Comparison of ENCODE assay signal across 24 cellular contexts in genomic region chr6:11332463-11332862, GRCh38.
DNase-seq lines count a peak whose midpoint lies in the region; ATAC-seq and TF ChIP-seq lines count a peak whose summit lies in the region.
"Had no signal": no experiment of that assay in that cellular context is flagged by ENCODE, and none has a peak within 500 bp of the region (broad histone marks: within the 10 kb centered on the region; RNA-seq: fewer than 3 reads in every experiment).

No MANE protein-coding gene starts in this region.

- no peaks in the 10 kb centered on the region for H3K9me3 Mint-ChIP-seq in activated naive CD4-positive, alpha-beta T cell treated with anti-CD3 and anti-CD28 coated beads, Interleukin-2, amount 50 U/mL, for 24 hours
- no peaks in the 10 kb centered on the region for H3K9me3 Mint-ChIP-seq in activated naive CD4-positive, alpha-beta T cell treated with anti-CD3 and anti-CD28 coated beads for 36 hours
- H3K9me3 Mint-ChIP-seq in CD14-positive monocyte: peaks cover 0 to 2% (median 0%) of the 10 kb centered on the region in 7 donors
- no peaks in the 10 kb centered on the region for H3K9me3 Mint-ChIP-seq in activated T-helper 1 cell treated with anti-CD3 and anti-CD28 coated beads, Interleukin-12 subunit alpha, Interleukin-12 subunit beta, Interleukin-2, Interleukin-4 antibody, amounts not matched to agents 30 ng/mL and 10 ng/mL and 1 ng/mL, durations not matched to agents 14 hours and 24 hours and 36 hours
- peaks cover 0 to 1% (median 0%) of the 10 kb centered on the region in 9 donors for H3K9me3 Mint-ChIP-seq in naive thymus-derived CD8-positive, alpha-beta T cell
- H3K9me3 Mint-ChIP-seq: CD8-positive, alpha-beta memory T cell had no signal

- no peak for ATAC-seq in naive thymus-derived CD8-positive, alpha-beta T cell
- no peak for ATAC-seq in GM21576 (IDR thresholded peaks at IDR 0.05; ENCODE audit: unreplicated experiment)
- ATAC-seq: HCT116, Right ventricle myocardium inferior, SK-N-SH treated with all-trans-retinoic acid at 6 μM for 48 hours had no signal

- intact Hi-C loops in activated naive CD4-positive, alpha-beta T cell treated with anti-CD3 and anti-CD28 coated beads for 36 hours (cut with micrococcal nuclease): loop anchor here (5.0 kb wide), 1 partner anchor 55 kb away; no protein-coding TSS in a partner anchor
- intact Hi-C loops in CD14-positive monocyte (cut with micrococcal nuclease): no loop called here
- intact Hi-C loops in activated T-helper 1 cell treated with anti-CD3 and anti-CD28 coated beads, Interleukin-12 subunit alpha, Interleukin-12 subunit beta, Interleukin-2, Interleukin-4 antibody, amounts not matched to agents 30 ng/mL and 10 ng/mL and 1 ng/mL, durations not matched to agents 14 hours and 24 hours and 36 hours (cut with micrococcal nuclease): no loop called here

- H3K4me3 Mint-ChIP-seq in activated naive CD4-positive, alpha-beta T cell treated with anti-CD3 and anti-CD28 coated beads, Interleukin-2, amount 50 U/mL, for 24 hours: no peak overlapping the region
- no peak overlapping the region for H3K4me3 Mint-ChIP-seq in activated naive CD4-positive, alpha-beta T cell treated with anti-CD3 and anti-CD28 coated beads for 36 hours
- H3K4me3 Mint-ChIP-seq in CD14-positive monocyte: no peak overlapping the region
- no peak overlapping the region for H3K4me3 Mint-ChIP-seq in activated T-helper 1 cell treated with anti-CD3 and anti-CD28 coated beads, Interleukin-12 subunit alpha, Interleukin-12 subunit beta, Interleukin-2, Interleukin-4 antibody, amounts not matched to agents 30 ng/mL and 10 ng/mL and 1 ng/mL, durations not matched to agents 14 hours and 24 hours and 36 hours
- no peak overlapping the region for H3K4me3 Mint-ChIP-seq in naive thymus-derived CD8-positive, alpha-beta T cell
- H3K4me3 Mint-ChIP-seq: CD8-positive, alpha-beta memory T cell had no signal

- CTCF ChIA-PET in activated naive CD4-positive, alpha-beta T cell treated with anti-CD3 and anti-CD28 coated beads for 36 hours (lab: Charles Lee): interaction anchor here (0.6 to 1.7 kb wide), 3 partner anchors 10 to 726 kb away, joined by 3 to 6 read pairs (median 5); no protein-coding TSS in a partner anchor

- POLR2A ChIA-PET in naive thymus-derived CD8-positive, alpha-beta T cell (lab: Charles Lee): no interaction called here

- no peaks in the 10 kb centered on the region for H3K27me3 Mint-ChIP-seq in activated naive CD4-positive, alpha-beta T cell treated with anti-CD3 and anti-CD28 coated beads, Interleukin-2, amount 50 U/mL, for 24 hours
- H3K27me3 Mint-ChIP-seq in activated naive CD4-positive, alpha-beta T cell treated with anti-CD3 and anti-CD28 coated beads for 36 hours (ENCODE audit: low read depth): no peaks in the 10 kb centered on the region
- peaks cover 0 to 2% (median 1%) of the 10 kb centered on the region in 3 donors for H3K27me3 Mint-ChIP-seq in CD14-positive monocyte (ENCODE audit: low read depth in 3 of 3)
- no peaks in the 10 kb centered on the region for H3K27me3 Mint-ChIP-seq in activated T-helper 1 cell treated with anti-CD3 and anti-CD28 coated beads, Interleukin-12 subunit alpha, Interleukin-12 subunit beta, Interleukin-2, Interleukin-4 antibody, amounts not matched to agents 30 ng/mL and 10 ng/mL and 1 ng/mL, durations not matched to agents 14 hours and 24 hours and 36 hours (ENCODE audit: insufficient read depth)
- no peaks in the 10 kb centered on the region for H3K27me3 Mint-ChIP-seq in naive thymus-derived CD8-positive, alpha-beta T cell
- H3K27me3 Mint-ChIP-seq: CD8-positive, alpha-beta memory T cell had no signal

- H3K27ac Mint-ChIP-seq in activated naive CD4-positive, alpha-beta T cell treated with anti-CD3 and anti-CD28 coated beads, Interleukin-2, amount 50 U/mL, for 24 hours: peak overlapping the region; percentile 8
- no peak overlapping the region for H3K27ac Mint-ChIP-seq in activated naive CD4-positive, alpha-beta T cell treated with anti-CD3 and anti-CD28 coated beads for 36 hours
- peak overlapping the region in 4 of 7 donors; percentile 20 to 55 (median 34) for H3K27ac Mint-ChIP-seq in CD14-positive monocyte
- peak overlapping the region; percentile 56 for H3K27ac Mint-ChIP-seq in activated T-helper 1 cell treated with anti-CD3 and anti-CD28 coated beads, Interleukin-12 subunit alpha, Interleukin-12 subunit beta, Interleukin-2, Interleukin-4 antibody, amounts not matched to agents 30 ng/mL and 10 ng/mL and 1 ng/mL, durations not matched to agents 14 hours and 24 hours and 36 hours
- H3K27ac Mint-ChIP-seq in naive thymus-derived CD8-positive, alpha-beta T cell: peak overlapping the region in 6 of 10 donors; percentile 12 to 80 (median 22)

- DNase-seq in activated naive CD4-positive, alpha-beta T cell treated with anti-CD3 and anti-CD28 coated beads for 36 hours: no peak
- DNase-seq in CD14-positive monocyte (ENCODE audit: low spot score): no peak
- no peak for DNase-seq in activated T-helper 1 cell treated with anti-CD3 and anti-CD28 coated beads, Interleukin-12 subunit alpha, Interleukin-12 subunit beta, Interleukin-2, Interleukin-4 antibody, amounts not matched to agents 30 ng/mL and 10 ng/mL and 1 ng/mL, durations not matched to agents 14 hours and 24 hours and 36 hours (ENCODE audit: low spot score)
- DNase-seq in naive thymus-derived CD8-positive, alpha-beta T cell: no peak
- no peak for DNase-seq in NCI-H526 (lab: John Stamatoyannopoulos, UW)
- DNase-seq in NCI-H2171 treated with DMSO at 0.1 percent for 48 hours (lab: John Stamatoyannopoulos, UW): no peak
- DNase-seq: C1 segment of cervical spinal cord; CD8-positive, alpha-beta memory T cell; DMS 273 treated with DMSO at 0.1 percent for 48 hours; DMS79; GF-D8; NCI-H1092; NCI-H1436; NCI-H187; NCI-H524; NCI-H82; NK-92 treated with Interleukin-12 subunit alpha and Interleukin-12 subunit beta, amount 100 ng/mL, for 24 hours; PC-9; SJCRH30 had no signal

- no peak for TF ChIP-seq CTCF in CD14-positive monocyte (IDR thresholded peaks at IDR 0.05)

- peaks cover 68% of the 10 kb centered on the region for H3K4me1 Mint-ChIP-seq in activated naive CD4-positive, alpha-beta T cell treated with anti-CD3 and anti-CD28 coated beads, Interleukin-2, amount 50 U/mL, for 24 hours
- peaks cover 57% of the 10 kb centered on the region for H3K4me1 Mint-ChIP-seq in activated naive CD4-positive, alpha-beta T cell treated with anti-CD3 and anti-CD28 coated beads for 36 hours (ENCODE audit: low read depth)
- peaks cover 53% of the 10 kb centered on the region for H3K4me1 Mint-ChIP-seq in CD14-positive monocyte
- H3K4me1 Mint-ChIP-seq in activated T-helper 1 cell treated with anti-CD3 and anti-CD28 coated beads, Interleukin-12 subunit alpha, Interleukin-12 subunit beta, Interleukin-2, Interleukin-4 antibody, amounts not matched to agents 30 ng/mL and 10 ng/mL and 1 ng/mL, durations not matched to agents 14 hours and 24 hours and 36 hours (ENCODE audit: low read depth): peaks cover 74% of the 10 kb centered on the region
- H3K4me1 Mint-ChIP-seq in naive thymus-derived CD8-positive, alpha-beta T cell: peaks cover 33 to 77% (median 66%) of the 10 kb centered on the region in 4 donors

- peaks cover 29% of the 10 kb centered on the region for H3K36me3 Mint-ChIP-seq in activated naive CD4-positive, alpha-beta T cell treated with anti-CD3 and anti-CD28 coated beads, Interleukin-2, amount 50 U/mL, for 24 hours
- peaks cover 19% of the 10 kb centered on the region for H3K36me3 Mint-ChIP-seq in activated naive CD4-positive, alpha-beta T cell treated with anti-CD3 and anti-CD28 coated beads for 36 hours (ENCODE audit: low read depth)
- peaks cover 57 to 65% of the 10 kb centered on the region in 2 donors for H3K36me3 Mint-ChIP-seq in CD14-positive monocyte
- H3K36me3 Mint-ChIP-seq in activated T-helper 1 cell treated with anti-CD3 and anti-CD28 coated beads, Interleukin-12 subunit alpha, Interleukin-12 subunit beta, Interleukin-2, Interleukin-4 antibody, amounts not matched to agents 30 ng/mL and 10 ng/mL and 1 ng/mL, durations not matched to agents 14 hours and 24 hours and 36 hours (ENCODE audit: low read depth): peaks cover 54% of the 10 kb centered on the region
- peaks cover 0 to 28% (median 20%) of the 10 kb centered on the region in 3 donors for H3K36me3 Mint-ChIP-seq in naive thymus-derived CD8-positive, alpha-beta T cell
